In genomic region chr9:114206221-114206760, GRCh38 we compare ENCODE assay signal across 29 cellular contexts. TPM values are rescaled to one million over a fixed set of nuclear protein-coding genes. Genes with fewer than 3 reads are reported as not detected.
A peak's percentile ranks its signal among the peaks of the same experiment; 100 is the strongest.
DNase-seq lines count a peak whose midpoint lies in the region; ATAC-seq, FAIRE-seq and TF ChIP-seq lines count a peak whose summit lies in the region.
"Had no signal": no experiment of that assay in that cellular context is flagged by ENCODE, and none has a peak within 500 bp of the region (broad histone marks: within the 10 kb centered on the region; RNA-seq: fewer than 3 reads in every experiment).

No MANE protein-coding gene starts in this region.

- DNase-seq in HepG2 (ENCODE audit: low spot score) (no peak), right lobe of liver (no peak), right cardiac atrium (no peak), prostate gland (ENCODE audit: low spot score) (no peak), CD14-positive monocyte (ENCODE audit: low spot score) (no peak), mesendoderm (no peak)
- DNase-seq: activated CD4-positive, alpha-beta T cell treated with anti-CD3 and anti-CD28 coated beads for 36 hours; activated CD8-positive, alpha-beta T cell treated with anti-CD3 and anti-CD28 coated beads, Interleukin-2, amount 10 ng/mL, durations not matched to agents 7 days and 5 days; COR-L47; DMS79; KG1; NCI-H1417 treated with DMSO at 0.1 percent for 48 hours; NCI-H446 treated with DMSO at 0.1 percent for 48 hours; nephron progenitor cell; stimulated activated naive CD4-positive, alpha-beta T cell treated with Interleukin-2 at 50 U/mL for 16 hours had no signal

- FAIRE-seq in HepG2 (lab: Jason Lieb, UNC): no peak
- FAIRE-seq: HTR-8/SVneo had no signal

- H3K23ac ChIP-seq in mesendoderm (ENCODE audit: low read length): no peak overlapping the region

- peaks cover 6% of the 10 kb centered on the region; the same call in 1 of the 2 replicates for H4K20me1 ChIP-seq in HepG2 (ENCODE audit: insufficient read depth, low read length)

- H3K4me1 ChIP-seq in HepG2 (ENCODE audit: insufficient read depth, low read length) (peaks cover 24% of the 10 kb centered on the region), right lobe of liver (no peaks in the 10 kb centered on the region), right cardiac atrium (ENCODE audit: control insufficient read depth, insufficient read depth, low read length) (peaks cover 12% of the 10 kb centered on the region), prostate gland (replicated peaks) (peaks cover 2% of the 10 kb centered on the region), mesendoderm (ENCODE audit: control insufficient read depth, low read depth, low read length) (no peaks in the 10 kb centered on the region)
- H3K4me1 ChIP-seq: parathyroid adenoma had no signal

- intact Hi-C loops in HepG2 (cut with micrococcal nuclease; ENCODE audit: unreplicated experiment): no loop called here
- intact Hi-C loops in right lobe of liver (cut with DNase I): no loop called here
- intact Hi-C loops in right cardiac atrium (cut with DNase I): no loop called here
- intact Hi-C loops in prostate gland (cut with DNase I): no loop called here
- intact Hi-C loops in CD14-positive monocyte (cut with micrococcal nuclease): no loop called here

- no peak overlapping the region for H2BK5ac ChIP-seq in mesendoderm (ENCODE audit: low read length)

- H3K27me3 ChIP-seq in HepG2 (ENCODE audit: control insufficient read depth in 1 of 2, insufficient read depth in 2 of 2, low read length in 2 of 2) (no peaks in the 10 kb centered on the region), right lobe of liver (no peaks in the 10 kb centered on the region), right cardiac atrium (ENCODE audit: control insufficient read depth, insufficient read depth) (no peaks in the 10 kb centered on the region), prostate gland (replicated peaks; ENCODE audit: insufficient read depth) (no peaks in the 10 kb centered on the region), mesendoderm (ENCODE audit: insufficient read depth, low read length, poor library complexity) (no peaks in the 10 kb centered on the region)
- H3K27me3 ChIP-seq: gastroesophageal sphincter, left lung, MG63, sigmoid colon, testis had no signal

- no peaks in the 10 kb centered on the region for H3K9me3 Mint-ChIP-seq in CD14-positive monocyte
- H3K9me3 Mint-ChIP-seq: activated naive CD4-positive, alpha-beta T cell treated with anti-CD3 and anti-CD28 coated beads, Interleukin-2, amount 50 U/mL, for 72 hours; activated T-helper 2 cell treated with anti-CD3 and anti-CD28 coated beads, Interferon-gamma antibody, Interleukin-2, Interleukin-4, amounts not matched to agents 10 μg/mL and 5 μg/mL and 100 μg/mL, durations not matched to agents 14 hours and 24 hours and 36 hours; dendritic cell treated with granulocyte-macrophage colony-stimulating factor and Interleukin-4, amounts not matched to agents 40 ng/mL and 50 ng/mL, for 4 days; nephron progenitor cell had no signal

- BruUV-seq in HepG2 (replicated peaks; lab: Mats Ljungman, UMichigan): no TSS peak

- H3K79me2 ChIP-seq in HepG2 (ENCODE audit: insufficient read depth, low read length): no peaks in the 10 kb centered on the region
- no peaks in the 10 kb centered on the region for H3K79me2 ChIP-seq in mesendoderm (ENCODE audit: control insufficient read depth, insufficient read depth, low read length)
- H3K79me2 ChIP-seq: parathyroid adenoma had no signal

- ATAC-seq in HepG2 (no peak), right lobe of liver (no peak), right cardiac atrium (no peak), HG03432 (IDR thresholded peaks at IDR 0.05; ENCODE audit: unreplicated experiment) (no peak), GM18520 (IDR thresholded peaks at IDR 0.05; ENCODE audit: unreplicated experiment) (no peak)
- ATAC-seq: activated CD4-positive, alpha-beta T cell treated with anti-CD3 and anti-CD28 coated beads for 36 hours; activated CD8-positive, alpha-beta T cell treated with anti-CD3 and anti-CD28 coated beads, Interleukin-2, amount 10 ng/mL, durations not matched to agents 7 days and 5 days; activated naive CD4-positive, alpha-beta T cell treated with anti-CD3 and anti-CD28 coated beads, Interleukin-2, amount 50 U/mL, for 72 hours had no signal

- 90% methylated on average over 3 of the region's 5 CpGs for WGBS in HepG2 (ENCODE audit: low lambda C conversion rate)
- 100% methylated on average over 1 of the region's 5 CpGs for WGBS in right lobe of liver (ENCODE audit: insufficient coverage, low coverage, low lambda C conversion rate, missing lambda C conversion rate)
- WGBS in right cardiac atrium: 91% methylated on average over 5 of the region's 5 CpGs
- WGBS in prostate gland: 58% methylated on average over 5 of the region's 5 CpGs
- no CpG with 5 or more reads among the region's 5 CpGs for WGBS in mesendoderm (ENCODE audit: extremely low coverage, insufficient coverage, low lambda C conversion rate)

- no peak overlapping the region for H3K4me2 ChIP-seq in HepG2 (ENCODE audit: low read depth, low read length)
- no peak overlapping the region for H3K4me2 ChIP-seq in mesendoderm (ENCODE audit: low read length)

- H3K9me3 ChIP-seq in HepG2 (ENCODE audit: low read length): no peaks in the 10 kb centered on the region
- H3K9me3 ChIP-seq in right lobe of liver: no peaks in the 10 kb centered on the region
- H3K9me3 ChIP-seq in right cardiac atrium (ENCODE audit: control insufficient read depth, low read length): no peaks in the 10 kb centered on the region
- H3K9me3 ChIP-seq in prostate gland: no peaks in the 10 kb centered on the region
- H3K9me3 ChIP-seq: gastroesophageal sphincter, left lung, MG63, mucosa of descending colon, sigmoid colon, testis had no signal

- H3K36me3 Mint-ChIP-seq in CD14-positive monocyte: no peaks in the 10 kb centered on the region
- H3K36me3 Mint-ChIP-seq: activated naive CD4-positive, alpha-beta T cell treated with anti-CD3 and anti-CD28 coated beads, Interleukin-2, amount 50 U/mL, for 72 hours had no signal

- H3K9ac ChIP-seq in HepG2 (ENCODE audit: insufficient read depth, low read depth, low read length) (no peak overlapping the region), mesendoderm (ENCODE audit: low read length) (no peak overlapping the region)
- H3K9ac ChIP-seq: parathyroid adenoma had no signal

- no peak overlapping the region for H2BK120ac ChIP-seq in mesendoderm (ENCODE audit: low read depth, low read length)

- no peak for TF ChIP-seq RAD21 in HepG2 (CRISPR knock-in tag; IDR thresholded peaks at IDR 0.05)

- H3K27me3 Mint-ChIP-seq in CD14-positive monocyte (ENCODE audit: low read depth in 3 of 3): peaks cover 0 to 2% (median 0%) of the 10 kb centered on the region in 3 donors
- H3K27me3 Mint-ChIP-seq: activated CD4-positive, alpha-beta T cell treated with anti-CD3 and anti-CD28 coated beads for 36 hours; B cell; dendritic cell treated with granulocyte-macrophage colony-stimulating factor and Interleukin-4, amounts not matched to agents 40 ng/mL and 50 ng/mL, for 4 days had no signal

- H2BK15ac ChIP-seq in mesendoderm (replicated peaks; ENCODE audit: low read depth): no peak overlapping the region

- no peak for TF ChIP-seq EP300 in HepG2 (IDR thresholded peaks at IDR 0.05; ENCODE audit: low read depth in 2 of 2, low read length in 2 of 2)
- TF ChIP-seq EP300 in HepG2 (CRISPR knock-in tag; IDR thresholded peaks at IDR 0.05; ENCODE audit: borderline replicate concordance): no peak

- TF ChIP-seq POLR2A in HepG2 (IDR thresholded peaks at IDR 0.05; ENCODE audit: insufficient read depth in 1 of 2, low read depth in 2 of 2, low read length in 2 of 2) (0 out of 4 replicates have a peak, but pooled peaks of 1 of the 2 experiments have one; percentile 6), right lobe of liver (IDR thresholded peaks at IDR 0.05) (no peak), prostate gland (IDR thresholded peaks at IDR 0.05) (no peak)

- no peak overlapping the region for H2AFZ ChIP-seq in HepG2 (ENCODE audit: low read length)
- H2AFZ ChIP-seq: parathyroid adenoma had no signal

- no peak overlapping the region for H3K18ac ChIP-seq in mesendoderm (ENCODE audit: low read length)

- peaks cover 20% of the 10 kb centered on the region for H3K4me1 Mint-ChIP-seq in CD14-positive monocyte
- H3K4me1 Mint-ChIP-seq: activated CD4-positive, alpha-beta T cell treated with anti-CD3 and anti-CD28 coated beads for 36 hours; B cell had no signal

- H3K79me1 ChIP-seq in mesendoderm (ENCODE audit: low read length): no peaks in the 10 kb centered on the region

- H3K27ac Mint-ChIP-seq in CD14-positive monocyte: no peak overlapping the region
- H3K27ac Mint-ChIP-seq: activated CD4-positive, alpha-beta T cell treated with anti-CD3 and anti-CD28 coated beads for 36 hours; activated CD8-positive, alpha-beta T cell treated with anti-CD3 and anti-CD28 coated beads, Interleukin-2, amount 10 ng/mL, durations not matched to agents 7 days and 5 days; activated naive CD4-positive, alpha-beta T cell treated with anti-CD3 and anti-CD28 coated beads, Interleukin-2, amount 50 U/mL, for 72 hours; activated T-helper 2 cell treated with anti-CD3 and anti-CD28 coated beads, Interferon-gamma antibody, Interleukin-2, Interleukin-4, amounts not matched to agents 10 μg/mL and 5 μg/mL and 100 μg/mL, durations not matched to agents 14 hours and 24 hours and 36 hours; B cell; dendritic cell treated with granulocyte-macrophage colony-stimulating factor and Interleukin-4, amounts not matched to agents 40 ng/mL and 50 ng/mL, for 4 days had no signal

- H3K4ac ChIP-seq in mesendoderm (ENCODE audit: low read depth, low read length): no peak overlapping the region

- H4K8ac ChIP-seq in mesendoderm (ENCODE audit: low read depth, low read length): no peak overlapping the region

- no peak overlapping the region for H2AK5ac ChIP-seq in mesendoderm (ENCODE audit: low read length)

- peaks cover 56 to 97% of the 10 kb centered on the region in 2 experiments for H3K36me3 ChIP-seq in HepG2 (replicated peaks in 1 of 2; ENCODE audit: control insufficient read depth in 1 of 2, insufficient read depth in 2 of 2, low read length in 2 of 2)
- peaks cover 0 to 7% (median under 1%) of the 10 kb centered on the region in 4 donors for H3K36me3 ChIP-seq in right lobe of liver
- no peaks in the 10 kb centered on the region for H3K36me3 ChIP-seq in prostate gland
- peaks cover 2% of the 10 kb centered on the region for H3K36me3 ChIP-seq in mesendoderm (ENCODE audit: control insufficient read depth, insufficient read depth, low read length)
- H3K36me3 ChIP-seq: gastroesophageal sphincter, MG63, sigmoid colon had no signal

- CTCF ChIA-PET in HepG2 (lab: Yijun Ruan, JAX; ENCODE audit: low intra/inter-chr PET ratio, low total read pairs): no interaction called here

- POLR2A ChIA-PET in HepG2 (lab: Yijun Ruan, JAX): interaction anchor here (1.3 to 1.4 kb wide), 2 partner anchors 31 to 107 kb away, joined by 3 to 4 read pairs; partner anchors contain the start of gene KIF12

- TF ChIP-seq CTCF in HepG2 (CRISPR knock-in tag; IDR thresholded peaks at IDR 0.05) (no peak), right lobe of liver (IDR thresholded peaks at IDR 0.05) (no peak), prostate gland (IDR thresholded peaks at IDR 0.05) (no peak), CD14-positive monocyte (IDR thresholded peaks at IDR 0.05) (no peak)

- in situ Hi-C loops in HepG2 (cut with HindIII; ENCODE audit: extremely low pct_ligation_motif_present, low pct_unique_long_range_greater_than_20kb): no loop called here

- no peak overlapping the region for H4K5ac ChIP-seq in mesendoderm (ENCODE audit: low read length)

- H3K4me3 Mint-ChIP-seq in CD14-positive monocyte: no peak overlapping the region
- H3K4me3 Mint-ChIP-seq: activated CD4-positive, alpha-beta T cell treated with anti-CD3 and anti-CD28 coated beads for 36 hours; activated CD8-positive, alpha-beta T cell treated with anti-CD3 and anti-CD28 coated beads, Interleukin-2, amount 10 ng/mL, durations not matched to agents 7 days and 5 days; B cell; dendritic cell treated with granulocyte-macrophage colony-stimulating factor and Interleukin-4, amounts not matched to agents 40 ng/mL and 50 ng/mL, for 4 days; nephron progenitor cell had no signal

- H3K27ac ChIP-seq in HepG2 (ENCODE audit: extremely low read length, insufficient read depth, low read length) (no peak overlapping the region), right lobe of liver (no peak overlapping the region), right cardiac atrium (ENCODE audit: low read length) (peak overlapping the region; percentile 43), prostate gland (peak overlapping the region; percentile 24 to 50), mesendoderm (ENCODE audit: low read depth, low read length) (no peak overlapping the region)
- H3K27ac ChIP-seq: gastroesophageal sphincter, left lung, parathyroid adenoma, testis had no signal

- H3K56ac ChIP-seq in mesendoderm (ENCODE audit: low read length): no peak overlapping the region

- H3K4me3 ChIP-seq in HepG2 (replicated peaks in 1 of 3; ENCODE audit: insufficient read depth in 1 of 3, low read depth in 2 of 3, low read length in 3 of 3) (no peak overlapping the region), right lobe of liver (no peak overlapping the region), right cardiac atrium (ENCODE audit: low read length) (no peak overlapping the region), prostate gland (no peak overlapping the region), mesendoderm (ENCODE audit: low read length) (no peak overlapping the region)
- H3K4me3 ChIP-seq: gastroesophageal sphincter, left lung, MG63, mucosa of descending colon, sigmoid colon, testis had no signal

RNA-seq across cellular contexts. Expression of gene COL27A1, which starts 51.0 kb away (rescaled TPM):
- total RNA-seq in HepG2 (2016; rRNA removed; fragmentation: Illumina TruSeq; extraction: Trizol) (13.1 and 71.3 TPM in 2 replicates), right lobe of liver (10 to 100 TPM; 11.8 to 51.9 (median 29.3) TPM), right cardiac atrium (1 to 10 TPM; 2.6 to 8.4 (median 7.1) TPM), prostate gland (10 to 100 TPM in 1 of 2 donors, 1 to 10 TPM in 1; 8.7 to 54.8 TPM)
- 24.4 and 27.4 TPM in 2 replicates for total RNA-seq in HepG2 (2016; cell fraction: cytosol; rRNA removed; fragmentation: Illumina TruSeq; extraction: Trizol; ENCODE audit: low read depth)
- total RNA-seq in HepG2 (2016; cell fraction: insoluble cytoplasmic fraction; rRNA removed; fragmentation: Illumina TruSeq; extraction: Trizol): 11.3 and 76.4 TPM in 2 replicates
- total RNA-seq in HepG2 (2016; cell fraction: membrane; rRNA removed; fragmentation: Illumina TruSeq; extraction: Trizol): 17.0 and 18.6 TPM in 2 replicates
- total RNA-seq in HepG2 (2016; cell fraction: nucleus; rRNA removed; fragmentation: Illumina TruSeq; extraction: Trizol): 127 and 145 TPM in 2 replicates
- polyA plus RNA-seq in HepG2 (2011; rRNA removed) (89.1 and 105 TPM in 2 replicates), right cardiac atrium (10.3 TPM), CD14-positive monocyte (not detected)
- polyA plus RNA-seq in HepG2 (2011; cell fraction: cytosol; rRNA removed): 8.5 and 16.4 TPM in 2 replicates
- 1,276 and 1,843 TPM in 2 replicates for polyA plus RNA-seq in HepG2 (2011; cell fraction: nucleus; rRNA removed)
- 63.8 and 83.6 TPM in 2 replicates for polyA plus RNA-seq in HepG2 (2012)
- 2.0 and 2.7 TPM in 2 replicates for polyA plus RNA-seq in HepG2 (2016; cell fraction: cytosol; fragmentation: Illumina TruSeq; extraction: Trizol; ENCODE audit: low read depth)
- polyA plus RNA-seq in HepG2 (2016; cell fraction: insoluble cytoplasmic fraction; fragmentation: Illumina TruSeq; extraction: Trizol; ENCODE audit: low read depth): 13.5 and 15.6 TPM in 2 replicates
- 4.3 and 4.5 TPM in 2 replicates for polyA plus RNA-seq in HepG2 (2016; cell fraction: membrane; fragmentation: Illumina TruSeq; extraction: Trizol; ENCODE audit: low read depth)
- 665 and 720 TPM in 2 replicates for polyA plus RNA-seq in HepG2 (2016; cell fraction: nucleus; fragmentation: Illumina TruSeq; extraction: Trizol; ENCODE audit: insufficient read depth, low read depth)
- polyA minus RNA-seq in HepG2 (2011; rRNA and poly(A)+ RNA removed; ENCODE audit: low replicate concordance): 11.6 and 59.4 TPM in 2 replicates
- polyA minus RNA-seq in HepG2 (2011; cell fraction: cytosol; rRNA and poly(A)+ RNA removed): 5.5 and 10.9 TPM in 2 replicates
- 155 and 169 TPM in 2 replicates for polyA minus RNA-seq in HepG2 (2011; cell fraction: nucleus; rRNA and poly(A)+ RNA removed)
- polyA plus RNA-seq in mesendoderm (2013, experiment 1 of 2): 13.9 TPM
- 13.5 TPM for polyA plus RNA-seq in mesendoderm (2013, experiment 2 of 2)

Comparison
In these comparisons a context has a peak if more than half of its experiments do, and no peak if none do; other contexts are left out.
1. H3K27ac ChIP-seq: peak in right cardiac atrium (single experiment) and prostate gland (2 of 2); none in HepG2 (single experiment), right lobe of liver (0 of 3) and mesendoderm (single experiment).